14 cellular contexts compared by ENCODE assay signal in genomic region chr1:221268295-221268694, GRCh38.
DNase-seq lines count a peak whose midpoint lies in the region; ATAC-seq, FAIRE-seq and TF ChIP-seq lines count a peak whose summit lies in the region.
"Had no signal": no experiment of that assay in that cellular context is flagged by ENCODE, and none has a peak within 500 bp of the region (broad histone marks: within the 10 kb centered on the region; RNA-seq: fewer than 3 reads in every experiment).

No MANE protein-coding gene starts in this region.

- H3K36me3 ChIP-seq in adipocyte (ENCODE audit: control insufficient read depth, insufficient read depth, low read length, severe bottlenecking), result no peaks in the 10 kb centered on the region

- no peaks in the 10 kb centered on the region for H3K27me3 ChIP-seq in adipocyte (replicated peaks; ENCODE audit: control insufficient read depth, insufficient read depth, low read length)

- H3K4me3 Mint-ChIP-seq in activated T-cell treated with anti-CD3 and anti-CD28 coated beads, Interleukin-2, amount 50 U/mL, for 24 hours, result no peak overlapping the region
- H3K4me3 Mint-ChIP-seq: endodermal cell; stimulated activated memory B cell treated with anti-CD40 and anti-IgM and Interleukin-4, amounts not matched to agents 10 μg/mL and 1 μg/mL and 100 μg/mL, for 72 hours had no signal

- H3K4me3 ChIP-seq in adipocyte (ENCODE audit: low read length), result no peak overlapping the region

- H3K9me3 ChIP-seq in adipocyte (ENCODE audit: control insufficient read depth, low read length), result no peaks in the 10 kb centered on the region

- no peak overlapping the region for H3K9ac ChIP-seq in adipocyte (ENCODE audit: low read length)

- no peaks in the 10 kb centered on the region for H3K9me3 Mint-ChIP-seq in activated T-cell treated with anti-CD3 and anti-CD28 coated beads, Interleukin-2, amount 50 U/mL, for 24 hours
- H3K9me3 Mint-ChIP-seq: stimulated activated memory B cell treated with anti-CD40 and anti-IgM and Interleukin-4, amounts not matched to agents 10 μg/mL and 1 μg/mL and 100 μg/mL, for 72 hours had no signal

- H3K4me1 ChIP-seq in adipocyte (ENCODE audit: control insufficient read depth, insufficient read depth, low read length), result peaks cover 21% of the 10 kb centered on the region

- no peak for ATAC-seq in GM19463 (IDR thresholded peaks at IDR 0.05; ENCODE audit: unreplicated experiment)
- ATAC-seq: stimulated activated memory B cell treated with anti-CD40 and anti-IgM and Interleukin-4, amounts not matched to agents 10 μg/mL and 1 μg/mL and 100 μg/mL, for 72 hours had no signal

- H3K4me1 Mint-ChIP-seq in activated T-cell treated with anti-CD3 and anti-CD28 coated beads, Interleukin-2, amount 50 U/mL, for 24 hours (ENCODE audit: low read depth), result no peaks in the 10 kb centered on the region
- H3K4me1 Mint-ChIP-seq: stimulated activated memory B cell treated with anti-CD40 and anti-IgM and Interleukin-4, amounts not matched to agents 10 μg/mL and 1 μg/mL and 100 μg/mL, for 72 hours had no signal

- H3K27me3 Mint-ChIP-seq in activated T-cell treated with anti-CD3 and anti-CD28 coated beads, Interleukin-2, amount 50 U/mL, for 24 hours, result peaks cover 17% of the 10 kb centered on the region

- no peak overlapping the region for H3K27ac Mint-ChIP-seq in activated T-cell treated with anti-CD3 and anti-CD28 coated beads, Interleukin-2, amount 50 U/mL, for 24 hours
- H3K27ac Mint-ChIP-seq: endodermal cell; stimulated activated memory B cell treated with anti-CD40 and anti-IgM and Interleukin-4, amounts not matched to agents 10 μg/mL and 1 μg/mL and 100 μg/mL, for 72 hours had no signal

- no peaks in the 10 kb centered on the region for H3K36me3 Mint-ChIP-seq in activated T-cell treated with anti-CD3 and anti-CD28 coated beads, Interleukin-2, amount 50 U/mL, for 24 hours (ENCODE audit: low read depth)
- H3K36me3 Mint-ChIP-seq: stimulated activated memory B cell treated with anti-CD40 and anti-IgM and Interleukin-4, amounts not matched to agents 10 μg/mL and 1 μg/mL and 100 μg/mL, for 72 hours had no signal

- TF ChIP-seq POLR2A in H54 (IDR thresholded peaks at IDR 0.05; ENCODE audit: low read depth, low read length), result no peak

- DNase-seq in AG08396 (ENCODE audit: low spot score), result peak; percentile 58
- peak; percentile 23 for DNase-seq in H54 (ENCODE audit: insufficient read length, low spot score)
- DNase-seq in adipocyte (ENCODE audit: low read depth), result peak; percentile 73
- peak; percentile 58 for DNase-seq in hepatic stellate cell (ENCODE audit: low spot score)
- DNase-seq in NCI-H2196 treated with DMSO at 0.1 percent for 48 hours (lab: John Stamatoyannopoulos, UW; ENCODE audit: unreplicated experiment), result no peak
- DNase-seq in midbrain (lab: John Stamatoyannopoulos, UW), result no peak
- DNase-seq in activated T-cell treated with anti-CD3 and anti-CD28 coated beads, Interleukin-2, amount 50 U/mL, for 24 hours, result no peak
- DNase-seq: endodermal cell; NCI-H1105; NCI-H526; SHP77; stimulated activated CD4-positive, alpha-beta T cell treated with anti-CD3 and anti-CD28 coated beads, Interleukin-1b, Interleukin-23, amount 100 ng/mL, for 48 hours had no signal

- FAIRE-seq in H54 (lab: Jason Lieb, UNC), result peak; percentile 27

Comparison
In these comparisons a context has a peak if more than half of its experiments do, and no peak if none do; other contexts are left out.
1. DNase-seq: peak in AG08396 (single experiment), H54 (single experiment), adipocyte (single experiment) and hepatic stellate cell (single experiment); none in NCI-H2196 treated with DMSO at 0.1 percent for 48 hours (single experiment), midbrain (single experiment) and activated T-cell treated with anti-CD3 and anti-CD28 coated beads, Interleukin-2, amount 50 U/mL, for 24 hours (single experiment).